8 cellular contexts compared by ENCODE assay signal in genomic region chr16:27327586-27327915, GRCh38. TPM values are rescaled to one million over a fixed set of nuclear protein-coding genes. Genes with fewer than 3 reads are reported as not detected.
A peak's percentile ranks its signal among the peaks of the same experiment; 100 is the strongest.
DNase-seq lines count a peak whose midpoint lies in the region; ATAC-seq and TF ChIP-seq lines count a peak whose summit lies in the region.

No MANE protein-coding gene starts in this region.

- H3K4me3 ChIP-seq in DND-41 (ENCODE audit: low read depth in 1 of 2, low read length in 2 of 2) (no peak overlapping the region), fibroblast of lung (replicated peaks in 1 of 4; ENCODE audit: control extremely low read depth in 1 of 4, insufficient read depth in 1 of 4, low read depth in 3 of 4, low read length in 4 of 4) (no peak overlapping the region), sigmoid colon (peak overlapping the region in 1 of 4 donors; percentile 1)

- CTCF ChIA-PET in activated B cell treated with CpG ODN at 0.5 μM for 24 hours (lab: Charles Lee): no interaction called here

- POLR2A ChIA-PET in activated B cell treated with CpG ODN at 0.5 μM for 24 hours (lab: Charles Lee): interaction anchor here (0.6 kb wide), 1 partner anchor 79 kb away, joined by 3 read pairs; no protein-coding TSS in a partner anchor

- TF ChIP-seq CTCF in DND-41 (IDR thresholded peaks at IDR 0.05; ENCODE audit: borderline replicate concordance, extremely low read depth, low read length, poor library complexity, severe bottlenecking) (no peak), activated B cell treated with CpG ODN at 0.5 μM for 24 hours (IDR thresholded peaks at IDR 0.05) (no peak), fibroblast of lung (conservative IDR thresholded peaks at IDR 0.05 in 1 of 2, IDR thresholded peaks at IDR 0.05 in 1 of 2; ENCODE audit: low read depth in 1 of 2, low read length in 2 of 2) (no peak), sigmoid colon (IDR thresholded peaks at IDR 0.05) (no peak)

- H3K9ac ChIP-seq in DND-41 (ENCODE audit: low read depth, low read length): no peak overlapping the region
- H3K9ac ChIP-seq in fibroblast of lung (ENCODE audit: insufficient read depth, low read length): peak overlapping the region; percentile 70

- H3K27ac ChIP-seq in DND-41 (ENCODE audit: low read length) (peak overlapping the region; percentile 71), fibroblast of lung (ENCODE audit: insufficient read depth, low read length) (peak overlapping the region; percentile 91), sigmoid colon (peak overlapping the region; percentile 96 to 99 (median 99))

- H3K79me2 ChIP-seq in DND-41 (ENCODE audit: insufficient read depth, low read length): peaks cover 56% of the 10 kb centered on the region
- peaks cover 40% of the 10 kb centered on the region for H3K79me2 ChIP-seq in fibroblast of lung (ENCODE audit: control insufficient read depth, insufficient read depth, low read length)

- peaks cover 76% of the 10 kb centered on the region for H3K36me3 Mint-ChIP-seq in activated B cell treated with CpG ODN at 0.5 μM for 24 hours (ENCODE audit: low read depth)

- peaks cover 83% of the 10 kb centered on the region for H3K4me1 Mint-ChIP-seq in activated B cell treated with CpG ODN at 0.5 μM for 24 hours

- H3K4me3 Mint-ChIP-seq in activated B cell treated with CpG ODN at 0.5 μM for 24 hours: no peak overlapping the region

- H3K9me3 ChIP-seq in DND-41 (ENCODE audit: insufficient read depth, low read length, severe bottlenecking) (no peaks in the 10 kb centered on the region), fibroblast of lung (ENCODE audit: control insufficient read depth, insufficient read depth, low read depth, low read length) (no peaks in the 10 kb centered on the region), sigmoid colon (no peaks in the 10 kb centered on the region)

- TF ChIP-seq EP300 in sigmoid colon (IDR thresholded peaks at IDR 0.05): no peak

- peaks cover 30% of the 10 kb centered on the region for H3K4me1 ChIP-seq in DND-41 (ENCODE audit: insufficient read depth, low read length)
- peaks cover 19% of the 10 kb centered on the region for H3K4me1 ChIP-seq in fibroblast of lung (ENCODE audit: control insufficient read depth, extremely low read depth, insufficient read depth, low read length)
- H3K4me1 ChIP-seq in sigmoid colon: peaks cover 0 to 95% (median 88%) of the 10 kb centered on the region in 4 donors

- DNase-seq in DND-41: no peak
- no peak for DNase-seq in activated B cell treated with CpG ODN at 0.5 μM for 24 hours
- no peak for DNase-seq in fibroblast of lung (ENCODE audit: low read depth in 2 of 2)
- no peak for DNase-seq in sigmoid colon
- DNase-seq in NCI-H69 (lab: John Stamatoyannopoulos, UW): no peak
- no peak for DNase-seq in hippocampal formation (lab: John Stamatoyannopoulos, UW)
- DNase-seq in activated CD4-positive, alpha-beta T cell treated with anti-CD3 and anti-CD28 coated beads, Interleukin-2, amount 50 U/mL, for 48 hours: no peak

- H2AFZ ChIP-seq in DND-41 (ENCODE audit: low read depth, low read length) (no peak overlapping the region), fibroblast of lung (ENCODE audit: low read length) (no peak overlapping the region)

- H3K9me3 Mint-ChIP-seq in activated B cell treated with CpG ODN at 0.5 μM for 24 hours: no peaks in the 10 kb centered on the region

- H3K36me3 ChIP-seq in DND-41 (ENCODE audit: insufficient read depth, low read length): peaks cover 15% of the 10 kb centered on the region
- H3K36me3 ChIP-seq in fibroblast of lung (ENCODE audit: control insufficient read depth, insufficient read depth, low read length): no peaks in the 10 kb centered on the region
- peaks cover 0 to 4% (median 0%) of the 10 kb centered on the region in 4 donors for H3K36me3 ChIP-seq in sigmoid colon

- peak overlapping the region; percentile 53; the same call in 1 of the 2 replicates for H3K4me2 ChIP-seq in DND-41 (ENCODE audit: insufficient read depth, low read length)
- peak overlapping the region; percentile 53 for H3K4me2 ChIP-seq in fibroblast of lung (ENCODE audit: extremely low read depth, insufficient read depth, low read length)

- peak overlapping the region; percentile 71 for H3K27ac Mint-ChIP-seq in activated B cell treated with CpG ODN at 0.5 μM for 24 hours

- WGBS in sigmoid colon, 2 donors: 71 to 76% methylated on average over 3 of the region's 3 CpGs

- H3K27me3 Mint-ChIP-seq in activated B cell treated with CpG ODN at 0.5 μM for 24 hours: no peaks in the 10 kb centered on the region

- TF ChIP-seq POLR2A in sigmoid colon (IDR thresholded peaks at IDR 0.05): no peak

- no peak for ATAC-seq in DND-41 (ENCODE audit: insufficient read depth, low read depth)
- ATAC-seq in activated B cell treated with CpG ODN at 0.5 μM for 24 hours (ENCODE audit: low read depth): no peak
- no peak for ATAC-seq in GM21717 (IDR thresholded peaks at IDR 0.05; ENCODE audit: unreplicated experiment)

- H4K20me1 ChIP-seq in DND-41 (ENCODE audit: insufficient read depth, low read length) (0 out of 2 replicates have a peak, but pooled peaks cover 9% of the 10 kb centered on the region), fibroblast of lung (ENCODE audit: control insufficient read depth, extremely low read depth, insufficient read depth, low read length) (no peaks in the 10 kb centered on the region)

- H3K27me3 ChIP-seq in DND-41 (ENCODE audit: insufficient read depth, low read length, poor library complexity) (no peaks in the 10 kb centered on the region), fibroblast of lung (ENCODE audit: control insufficient read depth, insufficient read depth, low read length) (no peaks in the 10 kb centered on the region), sigmoid colon (no peaks in the 10 kb centered on the region)

- intact Hi-C loops in activated B cell treated with CpG ODN at 0.5 μM for 24 hours (cut with micrococcal nuclease): no loop called here
- intact Hi-C loops in sigmoid colon (cut with DNase I): no loop called here

RNA-seq across cellular contexts. Expression of gene IL4R, which starts 13.8 kb away (rescaled TPM):
- total RNA-seq in activated B cell treated with CpG ODN at 0.5 μM for 24 hours (176 and 202 TPM in 2 replicates), fibroblast of lung (21.1 and 23.6 TPM in 2 replicates), sigmoid colon (100 to 1,000 TPM in 2 of 4 donors, 10 to 100 TPM in 2; 54.6 to 177 (median 102) TPM)
- polyA plus RNA-seq in fibroblast of lung (17.1 and 25.5 TPM in 2 replicates), sigmoid colon (100 to 1,000 TPM in 1 of 3 donors, 10 to 100 TPM in 2; 16.9 to 105 (median 19.8) TPM)
- polyA plus RNA-seq in fibroblast of lung (2012): 16.8 and 23.5 TPM in 2 replicates
- polyA minus RNA-seq in fibroblast of lung (ENCODE audit: low replicate concordance): 57.5 and 131 TPM in 2 replicates

RNA-seq across cellular contexts. Expression of gene NSMCE1, which starts 59.0 kb away (rescaled TPM):
- 61.0 and 68.3 TPM in 2 replicates for total RNA-seq in activated B cell treated with CpG ODN at 0.5 μM for 24 hours
- 124 and 142 TPM in 2 replicates for total RNA-seq in fibroblast of lung
- 48.8 and 62.3 TPM in 2 replicates for polyA plus RNA-seq in fibroblast of lung
- polyA plus RNA-seq in fibroblast of lung (2012): 99.0 and 130 TPM in 2 replicates
- 141 and 163 TPM in 2 replicates for polyA minus RNA-seq in fibroblast of lung (ENCODE audit: low replicate concordance)
- 10 to 100 TPM; 32.5 to 51.0 (median 45.1) TPM for total RNA-seq in sigmoid colon
- polyA plus RNA-seq in sigmoid colon: 10 to 100 TPM; 54.7 to 65.2 (median 64.2) TPM
